13 cellular contexts compared by ENCODE assay signal in genomic region chr3:157786216-157786615, GRCh38.
DNase-seq lines count a peak whose midpoint lies in the region; ATAC-seq and TF ChIP-seq lines count a peak whose summit lies in the region.
"Had no signal": no experiment of that assay in that cellular context is flagged by ENCODE, and none has a peak within 500 bp of the region (broad histone marks: within the 10 kb centered on the region; RNA-seq: fewer than 3 reads in every experiment).

No MANE protein-coding gene starts in this region.

- in situ Hi-C loops in mammary epithelial cell (cut with MboI; ENCODE audit: low sequenced_read_pairs in 2 of 2), result no loop called here
- in situ Hi-C loops in GM13977 (cut with MboI; ENCODE audit: low pct_unique_long_range_greater_than_20kb, low sequenced_read_pairs, unreplicated experiment), result no loop called here

- H3K4me3 Mint-ChIP-seq in activated naive CD8-positive, alpha-beta T cell treated with anti-CD3 and anti-CD28 coated beads for 36 hours, result no peak overlapping the region
- H3K4me3 Mint-ChIP-seq: activated T-helper 17 cell treated with anti-CD3 and anti-CD28 coated beads, Interleukin-2, amount 50 U/mL, for 72 hours; neural progenitor cell had no signal

- TF ChIP-seq CTCF in AG04449 (IDR thresholded peaks at IDR 0.05; ENCODE audit: insufficient read depth, low read length, missing control alignments) (no peak), mammary epithelial cell (conservative IDR thresholded peaks at IDR 0.05 in 1 of 2, IDR thresholded peaks at IDR 0.05 in 1 of 2; ENCODE audit: extremely low read depth in 1 of 2, insufficient read depth in 1 of 2, low read depth in 1 of 2, low read length in 2 of 2) (no peak), GM13977 (IDR thresholded peaks at IDR 0.05; ENCODE audit: extremely low read depth, insufficient read depth, missing control alignments) (no peak)

- H3K27me3 ChIP-seq in mammary epithelial cell (ENCODE audit: insufficient read depth, low read length), result no peaks in the 10 kb centered on the region
- H3K27me3 ChIP-seq: neural progenitor cell had no signal

- peak overlapping the region; percentile 46 for H3K4me2 ChIP-seq in mammary epithelial cell (ENCODE audit: insufficient read depth, low read depth, low read length)
- H3K4me2 ChIP-seq: neural progenitor cell had no signal

- CTCF ChIA-PET in AG04449 (lab: Yijun Ruan, JAX), result interaction anchor here (0.9 to 3.0 kb wide), 2 partner anchors 12 to 180 kb away, joined by 3 to 16 read pairs; no protein-coding TSS in a partner anchor
- CTCF ChIA-PET in mammary epithelial cell (lab: Charles Lee; ENCODE audit: low non-redundant PET), result no interaction called here

- no peak overlapping the region for H3K27ac Mint-ChIP-seq in activated naive CD8-positive, alpha-beta T cell treated with anti-CD3 and anti-CD28 coated beads for 36 hours
- H3K27ac Mint-ChIP-seq: activated T-helper 17 cell treated with anti-CD3 and anti-CD28 coated beads, Interleukin-2, amount 50 U/mL, for 72 hours; neural progenitor cell had no signal

- H3K27me3 Mint-ChIP-seq in activated naive CD8-positive, alpha-beta T cell treated with anti-CD3 and anti-CD28 coated beads for 36 hours, result no peaks in the 10 kb centered on the region
- H3K27me3 Mint-ChIP-seq: activated T-helper 17 cell treated with anti-CD3 and anti-CD28 coated beads, Interleukin-2, amount 50 U/mL, for 72 hours had no signal

- H2AFZ ChIP-seq in mammary epithelial cell (ENCODE audit: low read depth, low read length), result no peak overlapping the region
- H2AFZ ChIP-seq: neural progenitor cell had no signal

- BruUV-seq in mammary epithelial cell (replicated peaks; lab: Mats Ljungman, UMichigan), result no TSS peak

- H3K4me1 ChIP-seq in mammary epithelial cell (ENCODE audit: insufficient read depth, low read length), result peaks cover 45% of the 10 kb centered on the region
- H3K4me1 ChIP-seq: neural progenitor cell had no signal

- H3K36me3 ChIP-seq in mammary epithelial cell (ENCODE audit: insufficient read depth, low read length), result no peaks in the 10 kb centered on the region
- H3K36me3 ChIP-seq: neural progenitor cell had no signal

- intact Hi-C loops in mammary epithelial cell (cut with micrococcal nuclease), result loop anchor here (2.0 to 10.0 kb wide), 2 partner anchors 309 to 785 kb away; partner anchors contain the start of gene MLF1

- dilution Hi-C loops in mammary epithelial cell (cut with HindIII; ENCODE audit: low sequenced_read_pairs), result no loop called here

- H3K4me3 ChIP-seq in AG04449 (ENCODE audit: low read depth, low read length), result no peak overlapping the region
- no peak overlapping the region for H3K4me3 ChIP-seq in mammary epithelial cell (replicated peaks in 1 of 3; ENCODE audit: insufficient read depth in 1 of 3, low read depth in 2 of 3, low read length in 3 of 3)
- H3K4me3 ChIP-seq: neural progenitor cell had no signal

- H3K36me3 Mint-ChIP-seq in activated naive CD8-positive, alpha-beta T cell treated with anti-CD3 and anti-CD28 coated beads for 36 hours, result no peaks in the 10 kb centered on the region
- H3K36me3 Mint-ChIP-seq: neural progenitor cell had no signal

- no peak for ATAC-seq in HG03521 (IDR thresholded peaks at IDR 0.05; ENCODE audit: unreplicated experiment)
- ATAC-seq: activated T-helper 17 cell treated with anti-CD3 and anti-CD28 coated beads, Interleukin-2, amount 50 U/mL, for 72 hours had no signal

- DNase-seq in AG04449 (ENCODE audit: low read depth, low spot score), result peak; percentile 72
- peak; percentile 94 for DNase-seq in HS-5 (ENCODE audit: low read depth)
- peak; percentile 81 for DNase-seq in mammary epithelial cell
- DNase-seq in kidney tubule cell (ENCODE audit: low spot score), result peak; percentile 58
- no peak for DNase-seq in GM13977 (ENCODE audit: low spot score)
- no peak for DNase-seq in nucleus accumbens (lab: John Stamatoyannopoulos, UW)
- DNase-seq in activated naive CD8-positive, alpha-beta T cell treated with anti-CD3 and anti-CD28 coated beads for 36 hours, result no peak
- DNase-seq: activated CD4-positive, alpha-beta T cell treated with anti-CD3 and anti-CD28 coated beads for 48 hours; Kasumi-1; T-helper 1 cell had no signal

- H4K20me1 ChIP-seq in mammary epithelial cell (ENCODE audit: insufficient read depth, low read length), result no peaks in the 10 kb centered on the region

- H3K9ac ChIP-seq in mammary epithelial cell (ENCODE audit: insufficient read depth, low read length), result no peak overlapping the region
- H3K9ac ChIP-seq: neural progenitor cell had no signal

- WGBS in mammary epithelial cell (ENCODE audit: low coverage, missing lambda C conversion rate), result 11% methylated on average over 2 of the region's 2 CpGs

- peaks cover 3% of the 10 kb centered on the region for H3K9me3 Mint-ChIP-seq in activated naive CD8-positive, alpha-beta T cell treated with anti-CD3 and anti-CD28 coated beads for 36 hours
- H3K9me3 Mint-ChIP-seq: activated T-helper 17 cell treated with anti-CD3 and anti-CD28 coated beads, Interleukin-2, amount 50 U/mL, for 72 hours had no signal

- H3K27ac ChIP-seq in mammary epithelial cell (ENCODE audit: insufficient read depth, low read depth, low read length), result peak overlapping the region; percentile 13
- H3K27ac ChIP-seq: neural progenitor cell had no signal

- H3K79me2 ChIP-seq in mammary epithelial cell (ENCODE audit: insufficient read depth, low read length), result no peaks in the 10 kb centered on the region

- no peaks in the 10 kb centered on the region for H3K4me1 Mint-ChIP-seq in activated naive CD8-positive, alpha-beta T cell treated with anti-CD3 and anti-CD28 coated beads for 36 hours
- H3K4me1 Mint-ChIP-seq: activated T-helper 17 cell treated with anti-CD3 and anti-CD28 coated beads, Interleukin-2, amount 50 U/mL, for 72 hours had no signal

- POLR2A ChIA-PET in AG04449 (lab: Yijun Ruan, JAX), result no interaction called here

- H3K9me3 ChIP-seq in mammary epithelial cell (replicated peaks; ENCODE audit: insufficient read depth, low read length), result no peaks in the 10 kb centered on the region

Comparison
In these comparisons a context has a peak if more than half of its experiments do, and no peak if none do; other contexts are left out.
1. DNase-seq: peak in AG04449 (single experiment), HS-5 (single experiment), mammary epithelial cell (single experiment) and kidney tubule cell (single experiment); none in GM13977 (single experiment), nucleus accumbens (0 of 56) and activated naive CD8-positive, alpha-beta T cell treated with anti-CD3 and anti-CD28 coated beads for 36 hours (single experiment).